ENCODE assay signal across 26 cellular contexts in the genomic region with DNA sequence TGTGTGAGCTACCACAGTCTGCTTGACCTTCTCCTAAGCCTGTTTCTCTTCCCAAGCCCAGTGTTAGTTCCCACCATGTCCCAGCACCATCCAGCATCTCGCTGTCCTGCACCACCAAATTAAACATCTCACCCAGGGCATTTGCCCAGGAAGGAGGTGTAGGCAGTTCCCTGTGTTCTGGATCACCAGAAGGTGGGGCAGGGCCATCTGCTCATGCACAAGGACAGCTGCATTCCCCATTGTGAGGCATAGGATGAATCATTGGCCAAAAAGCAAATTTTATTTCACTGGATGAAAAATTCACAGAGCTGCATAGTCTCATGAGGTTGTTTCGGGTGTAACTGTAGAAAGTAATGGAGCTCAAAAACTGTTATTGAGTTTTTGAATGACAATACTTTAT.
A peak's percentile ranks its signal among the peaks of the same experiment; 100 is the strongest.
DNase-seq lines count a peak whose midpoint lies in the region; ATAC-seq and TF ChIP-seq lines count a peak whose summit lies in the region.
"Had no signal": no experiment of that assay in that cellular context is flagged by ENCODE, and none has a peak within 500 bp of the region (broad histone marks: within the 10 kb centered on the region; RNA-seq: fewer than 3 reads in every experiment).

No MANE protein-coding gene starts in this region.

- in situ Hi-C loops in GM23248 (cut with MboI): no loop called here

- no peak overlapping the region for H3K4me3 ChIP-seq in GM23248
- H3K4me3 ChIP-seq: cardiac muscle cell, heart right ventricle, ovary, right atrium auricular region, upper lobe of left lung had no signal

- H4K20me1 ChIP-seq in GM23248 (ENCODE audit: insufficient read depth): no peaks in the 10 kb centered on the region

- no peaks in the 10 kb centered on the region for H3K9me2 ChIP-seq in GM23248 (ENCODE audit: insufficient read depth)

- no peaks in the 10 kb centered on the region for H3K9me3 ChIP-seq in GM23248 (ENCODE audit: low read depth)
- H3K9me3 ChIP-seq: heart right ventricle, ovary, right atrium auricular region, upper lobe of left lung had no signal

- no peak for ATAC-seq in GM21447 (IDR thresholded peaks at IDR 0.05; ENCODE audit: unreplicated experiment)
- ATAC-seq: activated T-cell treated with anti-CD3 and anti-CD28 coated beads, Interleukin-2, amount 50 U/mL, for 4 hours; heart right ventricle; natural killer cell had no signal

- H3K9me3 Mint-ChIP-seq in glutamatergic neuron (ENCODE audit: unreplicated experiment): peaks cover 3% of the 10 kb centered on the region
- H3K9me3 Mint-ChIP-seq: activated naive CD4-positive, alpha-beta T cell treated with anti-CD3 and anti-CD28 coated beads, Interleukin-2, amount 10 ng/mL, durations not matched to agents 7 days and 5 days; activated T-cell treated with anti-CD3 and anti-CD28 coated beads, Interleukin-2, amount 50 U/mL, for 4 hours; IgD-negative memory B cell had no signal

- H3K4me2 ChIP-seq in GM23248 (ENCODE audit: unreplicated experiment): peak overlapping the region; percentile 11

- H3K27ac Mint-ChIP-seq in glutamatergic neuron (ENCODE audit: unreplicated experiment): peak overlapping the region; percentile 53
- H3K27ac Mint-ChIP-seq: activated naive CD4-positive, alpha-beta T cell treated with anti-CD3 and anti-CD28 coated beads, Interleukin-2, amount 10 ng/mL, durations not matched to agents 7 days and 5 days; IgD-negative memory B cell; natural killer cell had no signal

- H3K27me3 ChIP-seq in GM23248 (replicated peaks; ENCODE audit: insufficient read depth): no peaks in the 10 kb centered on the region
- H3K27me3 ChIP-seq: cardiac muscle cell, heart right ventricle, ovary, right atrium auricular region, upper lobe of left lung had no signal

- H3K9ac ChIP-seq in GM23248: no peak overlapping the region

- no peak overlapping the region for H3K4me3 Mint-ChIP-seq in glutamatergic neuron (ENCODE audit: unreplicated experiment)
- H3K4me3 Mint-ChIP-seq: activated naive CD4-positive, alpha-beta T cell treated with anti-CD3 and anti-CD28 coated beads, Interleukin-2, amount 10 ng/mL, durations not matched to agents 7 days and 5 days; activated T-cell treated with anti-CD3 and anti-CD28 coated beads, Interleukin-2, amount 50 U/mL, for 4 hours; IgD-negative memory B cell; natural killer cell had no signal

- peaks cover 19% of the 10 kb centered on the region for H3K4me1 ChIP-seq in GM23248 (ENCODE audit: insufficient read depth)
- H3K4me1 ChIP-seq: heart right ventricle, right atrium auricular region, upper lobe of left lung had no signal

- no peak overlapping the region for H2AFZ ChIP-seq in GM23248

- no peaks in the 10 kb centered on the region for H3F3A ChIP-seq in GM23248 (ENCODE audit: insufficient read depth)

- no peaks in the 10 kb centered on the region for H3K36me3 Mint-ChIP-seq in glutamatergic neuron (ENCODE audit: unreplicated experiment)
- H3K36me3 Mint-ChIP-seq: activated naive CD4-positive, alpha-beta T cell treated with anti-CD3 and anti-CD28 coated beads, Interleukin-2, amount 10 ng/mL, durations not matched to agents 7 days and 5 days; IgD-negative memory B cell; natural killer cell had no signal

- H3K27ac ChIP-seq in GM23248: no peak overlapping the region
- H3K27ac ChIP-seq: cardiac muscle cell, heart right ventricle, ovary, right atrium auricular region, upper lobe of left lung had no signal

- H3K27me3 Mint-ChIP-seq in glutamatergic neuron (ENCODE audit: unreplicated experiment): no peaks in the 10 kb centered on the region
- H3K27me3 Mint-ChIP-seq: activated naive CD4-positive, alpha-beta T cell treated with anti-CD3 and anti-CD28 coated beads, Interleukin-2, amount 10 ng/mL, durations not matched to agents 7 days and 5 days; IgD-negative memory B cell had no signal

- TF ChIP-seq CTCF in glutamatergic neuron (IDR thresholded peaks at IDR 0.05; ENCODE audit: partially characterized antibody, unreplicated experiment): no peak

- H3K79me2 ChIP-seq in GM23248 (ENCODE audit: insufficient read depth): no peaks in the 10 kb centered on the region

- 44 to 49% methylated on average over 2 of the region's 2 CpGs for WGBS in GM23248 (ENCODE audit: low coverage in 1 of 2, low lambda C conversion rate in 2 of 2, missing lambda C conversion rate in 2 of 2), 2 experiments

- no peaks in the 10 kb centered on the region for H3K36me3 ChIP-seq in GM23248 (ENCODE audit: low read depth)
- H3K36me3 ChIP-seq: cardiac muscle cell, heart right ventricle, ovary, right atrium auricular region, upper lobe of left lung had no signal

- DNase-seq in AG08396 (ENCODE audit: low spot score) (peak; percentile 3), GM23248 (peak; percentile 78), RPMI7951 (ENCODE audit: low read depth) (peak; percentile 1), glutamatergic neuron (peak; percentile 17), DMS153 (lab: John Stamatoyannopoulos, UW) (no peak), kidney glomerular epithelial cell (lab: John Stamatoyannopoulos, UW) (no peak)
- DNase-seq in activated CD4-positive, alpha-beta T cell treated with anti-CD3 and anti-CD28 coated beads for 1 hour: no peak
- DNase-seq: ACHN; activated CD4-positive, alpha-beta T cell treated with anti-CD3 and anti-CD28 coated beads for 4 hours; activated naive CD4-positive, alpha-beta T cell treated with anti-CD3 and anti-CD28 coated beads, Interleukin-2, amount 10 ng/mL, durations not matched to agents 7 days and 5 days; activated T-cell treated with anti-CD3 and anti-CD28 coated beads, Interleukin-2, amount 50 U/mL, for 4 hours; amygdala; dermis blood vessel endothelial cell; heart right ventricle; mesendoderm; MM.1S; natural killer cell; NCI-H1417 treated with DMSO at 0.1 percent for 48 hours; NCI-H748 treated with DMSO at 0.1 percent for 48 hours; ovary; Right ventricle myocardium superior; upper lobe of left lung had no signal

- H3K4me1 Mint-ChIP-seq in glutamatergic neuron (ENCODE audit: low read depth, unreplicated experiment): peaks cover 20% of the 10 kb centered on the region
- H3K4me1 Mint-ChIP-seq: activated naive CD4-positive, alpha-beta T cell treated with anti-CD3 and anti-CD28 coated beads, Interleukin-2, amount 10 ng/mL, durations not matched to agents 7 days and 5 days; IgD-negative memory B cell; natural killer cell had no signal

Comparison
In these comparisons a context has a peak if more than half of its experiments do, and no peak if none do; other contexts are left out.
1. DNase-seq: peak in AG08396 (single experiment), GM23248 (single experiment), RPMI7951 (single experiment) and glutamatergic neuron (single experiment); none in DMS153 (single experiment), kidney glomerular epithelial cell (single experiment) and activated CD4-positive, alpha-beta T cell treated with anti-CD3 and anti-CD28 coated beads for 1 hour (single experiment).